In genomic region chr7:127251458-127252379, GRCh38 we compare ENCODE assay signal across 8 cellular contexts. TPM values are rescaled to one million over a fixed set of nuclear protein-coding genes. Genes with fewer than 3 reads are reported as not detected.
DNase-seq lines count a peak whose midpoint lies in the region; ATAC-seq and TF ChIP-seq lines count a peak whose summit lies in the region.

No MANE protein-coding gene starts in this region.

- peak overlapping the region; percentile 31 to 36 for H3K9ac ChIP-seq in stomach smooth muscle (ENCODE audit: low read length in 2 of 2)

- TF ChIP-seq CTCF in GM10248 (IDR thresholded peaks at IDR 0.05; ENCODE audit: control extremely low read depth, extremely low read depth, low read depth, missing control alignments) (no peak), astrocyte of the spinal cord (IDR thresholded peaks at IDR 0.05; ENCODE audit: low read depth, low read length) (no peak)

- CTCF ChIA-PET in GM10248 (lab: Yijun Ruan, JAX): interaction anchor here (1.3 to 4.5 kb wide), 4 partner anchors 8 to 449 kb away, joined by 3 to 26 read pairs (median 5); no protein-coding TSS in a partner anchor

- peaks cover 42 to 48% of the 10 kb centered on the region in 2 donors for H3K27me3 ChIP-seq in stomach smooth muscle (ENCODE audit: control insufficient read depth in 1 of 2, insufficient read depth in 2 of 2, low read length in 2 of 2)

- in situ Hi-C loops in astrocyte of the spinal cord (cut with HindIII; ENCODE audit: low sequenced_read_pairs): no loop called here

- peak overlapping the region; percentile 22 for H3K4me3 ChIP-seq in astrocyte of the spinal cord (ENCODE audit: low read depth, low read length)
- peak overlapping the region; percentile 72 to 80 for H3K4me3 ChIP-seq in stomach smooth muscle (ENCODE audit: low read length in 2 of 2)

- H3K27ac ChIP-seq in stomach smooth muscle (ENCODE audit: low read length): no peak overlapping the region

- DNase-seq in GM10248 (ENCODE audit: extremely low spot score): peak; percentile 48
- DNase-seq in M059J (ENCODE audit: low read depth): peak; percentile 3
- DNase-seq in astrocyte of the spinal cord (ENCODE audit: low read depth, low spot score): no peak
- peak; percentile 48 for DNase-seq in left kidney (ENCODE audit: low read depth, low spot score)
- DNase-seq in NCI-H146 (lab: John Stamatoyannopoulos, UW): no peak

- ATAC-seq in GM21723 (IDR thresholded peaks at IDR 0.05; ENCODE audit: unreplicated experiment) (no peak), GM19452 (IDR thresholded peaks at IDR 0.05; ENCODE audit: unreplicated experiment) (no peak)

- no peaks in the 10 kb centered on the region for H3K9me3 ChIP-seq in stomach smooth muscle (ENCODE audit: control insufficient read depth in 2 of 2, low read length in 2 of 2)

- POLR2A ChIA-PET in GM10248 (lab: Yijun Ruan, JAX): no interaction called here

- no peaks in the 10 kb centered on the region for H3K36me3 ChIP-seq in stomach smooth muscle (ENCODE audit: control insufficient read depth in 2 of 2, insufficient read depth in 2 of 2, low read length in 2 of 2)

- peaks cover 18% of the 10 kb centered on the region for H3K4me1 ChIP-seq in stomach smooth muscle (ENCODE audit: control insufficient read depth, insufficient read depth, low read length)

RNA-seq across cellular contexts. Expression of gene GRM8, which starts 1.0 kb away (rescaled TPM):
- total RNA-seq in M059J (2014; rRNA removed; shearing (Covaris generic)): 0.27 TPM in 1 of 2 replicates, not detected in the other

Comparison
In these comparisons a context has a peak if more than half of its experiments do, and no peak if none do; other contexts are left out.
1. DNase-seq: peak in GM10248 (single experiment), M059J (single experiment) and left kidney (single experiment); none in astrocyte of the spinal cord (single experiment) and NCI-H146 (single experiment).